In the genomic region with DNA sequence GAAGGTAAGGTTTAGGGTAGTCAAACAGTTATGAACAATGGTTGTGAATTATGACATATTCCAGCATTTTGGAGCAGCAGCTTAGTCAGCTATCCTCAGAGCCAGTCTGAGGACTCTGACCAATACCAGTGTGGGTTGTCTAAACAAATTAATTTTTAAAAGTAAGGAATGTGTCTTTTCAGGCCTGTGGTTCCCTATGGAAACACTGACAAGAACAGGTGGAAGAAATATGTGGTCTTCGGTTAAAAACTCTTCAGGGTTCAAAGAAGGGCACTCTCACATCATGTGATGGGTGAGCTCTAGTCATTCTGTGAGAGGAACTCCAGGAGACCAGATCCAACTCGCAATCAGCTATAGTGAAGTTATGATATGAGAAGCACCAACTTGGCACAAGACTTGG, we compare ENCODE assay signal across 35 cellular contexts. TPM values are rescaled to one million over a fixed set of nuclear protein-coding genes. Genes with fewer than 3 reads are reported as not detected.
"Had no signal": no experiment of that assay in that cellular context is flagged by ENCODE, and none has a peak within 500 bp of the region (broad histone marks: within the 10 kb centered on the region; RNA-seq: fewer than 3 reads in every experiment).

No MANE protein-coding gene starts in this region.

- H3K4me1 ChIP-seq: Peyer's patch had no signal

- H3K9me3 ChIP-seq: Peyer's patch had no signal

- H3K36me3 Mint-ChIP-seq: activated naive CD8-positive, alpha-beta T cell treated with anti-CD3 and anti-CD28 coated beads for 36 hours; T-cell had no signal

- H3K27ac ChIP-seq: cardiac muscle cell, Peyer's patch, WERI-Rb-1 had no signal

- H3K27me3 ChIP-seq: cardiac muscle cell, Peyer's patch had no signal

- H3K4me3 Mint-ChIP-seq: activated CD4-positive, alpha-beta T cell treated with anti-CD3 and anti-CD28 coated beads, Interleukin-2, amount 10 ng/mL, durations not matched to agents 24 days and 14 days; activated CD8-positive, alpha-beta T cell treated with anti-CD3 and anti-CD28 coated beads for 36 hours; activated naive CD8-positive, alpha-beta T cell treated with anti-CD3 and anti-CD28 coated beads for 36 hours; central memory CD8-positive, alpha-beta T cell; T-cell had no signal

- H3K27ac Mint-ChIP-seq: activated CD4-positive, alpha-beta T cell treated with anti-CD3 and anti-CD28 coated beads, Interleukin-2, amount 10 ng/mL, durations not matched to agents 24 days and 14 days; activated CD8-positive, alpha-beta T cell treated with anti-CD3 and anti-CD28 coated beads for 36 hours; activated naive CD8-positive, alpha-beta T cell treated with anti-CD3 and anti-CD28 coated beads for 36 hours; T-cell had no signal

- H3K4me1 Mint-ChIP-seq: activated CD4-positive, alpha-beta T cell treated with anti-CD3 and anti-CD28 coated beads, Interleukin-2, amount 10 ng/mL, durations not matched to agents 24 days and 14 days; central memory CD8-positive, alpha-beta T cell; T-cell had no signal

- ATAC-seq: activated CD8-positive, alpha-beta T cell treated with anti-CD3 and anti-CD28 coated beads for 36 hours; PC-3; SK-N-SH treated with all-trans-retinoic acid at 6 μM for 48 hours; T-cell had no signal

- H3K36me3 ChIP-seq: cardiac muscle cell, WERI-Rb-1 had no signal

- H3K4me3 ChIP-seq: cardiac muscle cell, Peyer's patch had no signal

- DNase-seq: activated CD4-positive, alpha-beta T cell treated with anti-CD3 and anti-CD28 coated beads, Interleukin-2, amount 10 ng/mL, durations not matched to agents 24 days and 14 days; activated CD4-positive, alpha-beta T cell treated with anti-CD3 and anti-CD28 coated beads, Interleukin-2, amount 50 U/mL, for 4 hours; activated CD8-positive, alpha-beta T cell treated with anti-CD3 and anti-CD28 coated beads for 36 hours; activated effector memory CD4-positive, alpha-beta T cell treated with anti-CD3 and anti-CD28 coated beads, Interleukin-2, amount 50 U/mL, for 16 hours; activated naive CD4-positive, alpha-beta T cell; activated naive CD4-positive, alpha-beta T cell treated with anti-CD3 and anti-CD28 coated beads, Interleukin-2, amount 50 U/mL, for 16 hours; activated naive CD8-positive, alpha-beta T cell treated with anti-CD3 and anti-CD28 coated beads for 36 hours; activated T-cell treated with anti-CD3 and anti-CD28 coated beads, Interleukin-2, amount 50 U/mL, for 1 hour; amniotic stem cell; aorta; Kasumi-1; KG1; MM.1S; MV-4-11; NCI-H1092; NCI-H1694 treated with DMSO at 0.1 percent for 48 hours; NCI-H2029; NCI-H345; NCI-H526; NCI-H748 treated with DMSO at 0.1 percent for 48 hours; NK-92 treated with Interleukin-12 subunit alpha and Interleukin-12 subunit beta, amount 100 ng/mL, for 24 hours; PC-3; Peyer's patch; RPMI8226; SHP77 treated with DMSO at 0.1 percent for 48 hours; T-cell; T-helper 2 cell; T-helper 9 cell; WERI-Rb-1 had no signal

- H3K9me3 Mint-ChIP-seq: activated CD4-positive, alpha-beta T cell treated with anti-CD3 and anti-CD28 coated beads, Interleukin-2, amount 10 ng/mL, durations not matched to agents 24 days and 14 days; activated CD8-positive, alpha-beta T cell treated with anti-CD3 and anti-CD28 coated beads for 36 hours; activated naive CD8-positive, alpha-beta T cell treated with anti-CD3 and anti-CD28 coated beads for 36 hours; central memory CD8-positive, alpha-beta T cell; T-cell had no signal

RNA-seq across cellular contexts. Expression of gene ALDOB, which starts 33.5 kb away (rescaled TPM):
- total RNA-seq: activated CD4-positive, alpha-beta T cell treated with anti-CD3 and anti-CD28 coated beads, Interleukin-2, amount 10 ng/mL, durations not matched to agents 24 days and 14 days; activated CD8-positive, alpha-beta memory T cell treated with anti-CD3 and anti-CD28 coated beads for 36 hours; activated CD8-positive, alpha-beta T cell treated with anti-CD3 and anti-CD28 coated beads for 36 hours; activated naive CD8-positive, alpha-beta T cell treated with anti-CD3 and anti-CD28 coated beads for 36 hours; aorta; cardiac muscle cell; NCI-H460; PC-3; SK-MEL-5 had no signal
